18 cellular contexts compared by ENCODE assay signal in genomic region chr18:2856499-2856898, GRCh38. TPM values are rescaled to one million over a fixed set of nuclear protein-coding genes. Genes with fewer than 3 reads are reported as not detected.
DNase-seq lines count a peak whose midpoint lies in the region; ATAC-seq and TF ChIP-seq lines count a peak whose summit lies in the region.
"Had no signal": no experiment of that assay in that cellular context is flagged by ENCODE, and none has a peak within 500 bp of the region (broad histone marks: within the 10 kb centered on the region; RNA-seq: fewer than 3 reads in every experiment).

No MANE protein-coding gene starts in this region.

- peak; percentile 24 for ATAC-seq in activated CD8-positive, alpha-beta T cell treated with anti-CD3 and anti-CD28 coated beads for 36 hours
- no peak for ATAC-seq in activated CD8-positive, alpha-beta T cell treated with anti-CD3 and anti-CD28 coated beads, Interleukin-2, amount 10 ng/mL, durations not matched to agents 7 days and 5 days
- peak; percentile 41 for ATAC-seq in T-helper 17 cell
- ATAC-seq in gastroesophageal sphincter, result no peak
- no peak for ATAC-seq in HG02571 (IDR thresholded peaks at IDR 0.05; ENCODE audit: unreplicated experiment)

- H3K4me1 Mint-ChIP-seq in activated CD8-positive, alpha-beta T cell treated with anti-CD3 and anti-CD28 coated beads for 36 hours (ENCODE audit: low read depth), result peaks cover 5% of the 10 kb centered on the region
- peaks cover 2% of the 10 kb centered on the region for H3K4me1 Mint-ChIP-seq in activated CD8-positive, alpha-beta T cell treated with anti-CD3 and anti-CD28 coated beads, Interleukin-2, amount 10 ng/mL, durations not matched to agents 7 days and 5 days (ENCODE audit: low read depth)
- H3K4me1 Mint-ChIP-seq in T-helper 17 cell, result peaks cover 8% of the 10 kb centered on the region

- no peaks in the 10 kb centered on the region for H3K9me3 Mint-ChIP-seq in activated CD8-positive, alpha-beta T cell treated with anti-CD3 and anti-CD28 coated beads for 36 hours
- H3K9me3 Mint-ChIP-seq in activated CD8-positive, alpha-beta T cell treated with anti-CD3 and anti-CD28 coated beads, Interleukin-2, amount 10 ng/mL, durations not matched to agents 7 days and 5 days (ENCODE audit: insufficient read depth), result peaks cover 5% of the 10 kb centered on the region

- peaks cover 0 to 27% (median 3%) of the 10 kb centered on the region in 3 donors for H3K4me1 ChIP-seq in gastroesophageal sphincter
- peaks cover 0 to 20% (median 9%) of the 10 kb centered on the region in 4 donors for H3K4me1 ChIP-seq in stomach

- intact Hi-C loops in activated CD8-positive, alpha-beta T cell treated with anti-CD3 and anti-CD28 coated beads for 36 hours (cut with micrococcal nuclease), result no loop called here
- intact Hi-C loops in stomach (cut with DNase I; ENCODE audit: low total_unique reads), result no loop called here

- no peak overlapping the region for H3K27ac Mint-ChIP-seq in activated CD8-positive, alpha-beta T cell treated with anti-CD3 and anti-CD28 coated beads for 36 hours
- H3K27ac Mint-ChIP-seq in activated CD8-positive, alpha-beta T cell treated with anti-CD3 and anti-CD28 coated beads, Interleukin-2, amount 10 ng/mL, durations not matched to agents 7 days and 5 days, result no peak overlapping the region
- H3K27ac Mint-ChIP-seq in T-helper 17 cell, result peak overlapping the region; percentile 57
- H3K27ac Mint-ChIP-seq: activated T-helper 1 cell treated with anti-CD3 and anti-CD28 coated beads, Interleukin-12 subunit alpha, Interleukin-12 subunit beta, Interleukin-2, Interleukin-4 antibody, amounts not matched to agents 30 ng/mL and 10 ng/mL and 1 ng/mL, durations not matched to agents 14 hours and 24 hours and 36 hours had no signal

- POLR2A ChIA-PET in activated CD8-positive, alpha-beta T cell treated with anti-CD3 and anti-CD28 coated beads for 36 hours (lab: Charles Lee), result no interaction called here
- POLR2A ChIA-PET in activated CD8-positive, alpha-beta T cell treated with anti-CD3 and anti-CD28 coated beads, Interleukin-2, amount 10 ng/mL, durations not matched to agents 7 days and 5 days (lab: Charles Lee), result no interaction called here

- DNase-seq in activated CD8-positive, alpha-beta T cell treated with anti-CD3 and anti-CD28 coated beads for 36 hours, result no peak
- no peak for DNase-seq in activated CD8-positive, alpha-beta T cell treated with anti-CD3 and anti-CD28 coated beads, Interleukin-2, amount 10 ng/mL, durations not matched to agents 7 days and 5 days
- no peak for DNase-seq in T-helper 17 cell
- no peak for DNase-seq in stomach
- DNase-seq in NCI-H446 (lab: John Stamatoyannopoulos, UW), result no peak
- DNase-seq in DMS53 (lab: John Stamatoyannopoulos, UW), result no peak
- DNase-seq: activated CD4-positive, alpha-beta T cell treated with anti-CD3 and anti-CD28 coated beads, Interleukin-2, amount 50 U/mL, for 48 hours; aorta; C1 segment of cervical spinal cord; erythroblast; islet precursor cell; midbrain; NCI-H82; nucleus accumbens; SK-N-SH had no signal

- H3K27ac ChIP-seq in gastroesophageal sphincter (peak overlapping the region in 3 of 4 donors; percentile 21 to 61 (median 59)), stomach (peak overlapping the region in 4 of 5 donors; percentile 2 to 69 (median 58))

- TF ChIP-seq EP300 in gastroesophageal sphincter (IDR thresholded peaks at IDR 0.05) (no peak), stomach (IDR thresholded peaks at IDR 0.05) (no peak)

- H3K36me3 ChIP-seq in gastroesophageal sphincter, result no peaks in the 10 kb centered on the region
- H3K36me3 ChIP-seq in stomach, result no peaks in the 10 kb centered on the region

- no peak for TF ChIP-seq CTCF in activated CD8-positive, alpha-beta T cell treated with anti-CD3 and anti-CD28 coated beads for 36 hours (IDR thresholded peaks at IDR 0.05)
- TF ChIP-seq CTCF in gastroesophageal sphincter (IDR thresholded peaks at IDR 0.05) (no peak), stomach (IDR thresholded peaks at IDR 0.05) (no peak)

- no peak overlapping the region for H3K4me3 Mint-ChIP-seq in activated CD8-positive, alpha-beta T cell treated with anti-CD3 and anti-CD28 coated beads for 36 hours
- H3K4me3 Mint-ChIP-seq in activated CD8-positive, alpha-beta T cell treated with anti-CD3 and anti-CD28 coated beads, Interleukin-2, amount 10 ng/mL, durations not matched to agents 7 days and 5 days, result no peak overlapping the region
- no peak overlapping the region for H3K4me3 Mint-ChIP-seq in T-helper 17 cell
- H3K4me3 Mint-ChIP-seq: activated T-helper 1 cell treated with anti-CD3 and anti-CD28 coated beads, Interleukin-12 subunit alpha, Interleukin-12 subunit beta, Interleukin-2, Interleukin-4 antibody, amounts not matched to agents 30 ng/mL and 10 ng/mL and 1 ng/mL, durations not matched to agents 14 hours and 24 hours and 36 hours had no signal

- TF ChIP-seq POLR2A in gastroesophageal sphincter (IDR thresholded peaks at IDR 0.05), result no peak
- TF ChIP-seq POLR2A in stomach (IDR thresholded peaks at IDR 0.05), result no peak

- WGBS in gastroesophageal sphincter (ENCODE audit: low coverage in 1 of 2), 2 donors, result 41 to 52% methylated on average over 8 to 9 of the region's 9 CpGs
- 49 to 60% (median 58%) methylated on average over 9 of the region's 9 CpGs for WGBS in stomach, 5 donors

- H3K4me3 ChIP-seq in gastroesophageal sphincter, result no peak overlapping the region
- no peak overlapping the region for H3K4me3 ChIP-seq in stomach

- no peaks in the 10 kb centered on the region for H3K9me3 ChIP-seq in T-helper 17 cell (ENCODE audit: control insufficient read depth, low read length, poor library complexity, severe bottlenecking)
- H3K9me3 ChIP-seq in gastroesophageal sphincter, result peaks cover 0 to 11% (median 0%) of the 10 kb centered on the region in 3 donors
- peaks cover 0 to 8% (median 6%) of the 10 kb centered on the region in 4 donors for H3K9me3 ChIP-seq in stomach
- H3K9me3 ChIP-seq: SK-N-SH had no signal

- CTCF ChIA-PET in activated CD8-positive, alpha-beta T cell treated with anti-CD3 and anti-CD28 coated beads for 36 hours (lab: Charles Lee), result interaction anchor here (1.1 kb wide), 1 partner anchor 16 kb away, joined by 3 read pairs; no protein-coding TSS in a partner anchor
- CTCF ChIA-PET in activated CD8-positive, alpha-beta T cell treated with anti-CD3 and anti-CD28 coated beads, Interleukin-2, amount 10 ng/mL, durations not matched to agents 7 days and 5 days (lab: Charles Lee), result no interaction called here

- no peaks in the 10 kb centered on the region for H3K36me3 Mint-ChIP-seq in activated CD8-positive, alpha-beta T cell treated with anti-CD3 and anti-CD28 coated beads for 36 hours (ENCODE audit: low read depth)
- peaks cover 1% of the 10 kb centered on the region for H3K36me3 Mint-ChIP-seq in activated CD8-positive, alpha-beta T cell treated with anti-CD3 and anti-CD28 coated beads, Interleukin-2, amount 10 ng/mL, durations not matched to agents 7 days and 5 days (ENCODE audit: low read depth)
- H3K36me3 Mint-ChIP-seq in T-helper 17 cell (ENCODE audit: low read depth), result no peaks in the 10 kb centered on the region

- H3K27me3 Mint-ChIP-seq in activated CD8-positive, alpha-beta T cell treated with anti-CD3 and anti-CD28 coated beads for 36 hours, result peaks cover 4% of the 10 kb centered on the region
- H3K27me3 Mint-ChIP-seq in activated CD8-positive, alpha-beta T cell treated with anti-CD3 and anti-CD28 coated beads, Interleukin-2, amount 10 ng/mL, durations not matched to agents 7 days and 5 days (ENCODE audit: low read depth), result peaks cover 19% of the 10 kb centered on the region
- peaks cover 31% of the 10 kb centered on the region for H3K27me3 Mint-ChIP-seq in T-helper 17 cell

- H3K27me3 ChIP-seq in gastroesophageal sphincter (no peaks in the 10 kb centered on the region), stomach (no peaks in the 10 kb centered on the region)

RNA-seq across cellular contexts. Expression of gene EMILIN2, which starts 9.7 kb away (rescaled TPM):
- 10 to 100 TPM; 17.3 to 19.4 TPM for total RNA-seq in activated CD8-positive, alpha-beta T cell treated with anti-CD3 and anti-CD28 coated beads for 36 hours
- 10 to 100 TPM; 32.7 to 34.6 TPM for total RNA-seq in activated CD8-positive, alpha-beta T cell treated with anti-CD3 and anti-CD28 coated beads, Interleukin-2, amount 10 ng/mL, durations not matched to agents 7 days and 5 days
- 1 to 10 TPM; 5.8 to 9.9 TPM for total RNA-seq in T-helper 17 cell
- total RNA-seq in gastroesophageal sphincter, result 10 to 100 TPM; 11.2 to 20.9 (median 17.0) TPM
- 100 to 1,000 TPM in 1 of 5 donors, 10 to 100 TPM in 1, 1 to 10 TPM in 3; 5.2 to 120 (median 8.8) TPM for total RNA-seq in stomach
- 1 to 10 TPM; 2.0 to 4.3 (median 3.9) TPM for polyA plus RNA-seq in stomach

Comparison
In these comparisons a context has a peak if more than half of its experiments do, and no peak if none do; other contexts are left out.
1. ATAC-seq: peak in activated CD8-positive, alpha-beta T cell treated with anti-CD3 and anti-CD28 coated beads for 36 hours (single experiment) and T-helper 17 cell (single experiment); none in activated CD8-positive, alpha-beta T cell treated with anti-CD3 and anti-CD28 coated beads, Interleukin-2, amount 10 ng/mL, durations not matched to agents 7 days and 5 days (single experiment), gastroesophageal sphincter (single experiment) and HG02571 (single experiment).